Comparison of ENCODE assay signal across 8 cellular contexts in the genomic region with DNA sequence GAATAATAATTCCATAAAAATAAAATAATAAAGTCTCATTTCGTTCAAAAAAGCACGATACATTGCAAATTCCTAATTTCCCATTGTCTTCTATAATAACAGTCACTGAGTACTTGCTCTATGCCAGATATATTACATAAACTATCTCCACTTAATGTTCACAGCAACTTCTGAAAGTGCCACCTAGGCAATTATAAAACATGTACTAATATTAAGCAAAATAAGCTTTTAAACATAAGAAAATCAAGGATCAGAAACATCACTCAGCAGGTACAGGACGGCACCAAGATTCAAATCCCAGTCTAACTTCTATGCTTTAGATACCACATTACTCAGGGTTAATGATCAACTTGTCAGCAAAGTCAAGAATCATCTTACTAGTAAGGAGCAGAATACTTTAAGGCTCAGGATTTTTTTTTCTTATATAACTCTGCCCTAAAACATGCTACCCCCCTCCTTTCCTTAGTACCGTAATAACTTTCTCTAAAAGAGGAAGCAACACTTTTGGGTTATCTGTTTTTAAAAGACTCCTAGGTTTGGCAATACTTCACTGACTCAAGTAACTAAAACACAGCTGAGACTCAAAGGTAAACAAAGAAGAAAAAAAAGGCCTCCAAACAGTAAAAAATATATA. TPM values are rescaled to one million over a fixed set of nuclear protein-coding genes. Genes with fewer than 3 reads are reported as not detected.
DNase-seq lines count a peak whose midpoint lies in the region; ATAC-seq lines count a peak whose summit lies in the region.

No MANE protein-coding gene starts in this region.

- H3K36me3 ChIP-seq in H7 (replicated peaks; ENCODE audit: control insufficient read depth, insufficient read depth, low read length), result no peaks in the 10 kb centered on the region

- intact Hi-C loops in left ventricle myocardium superior (cut with micrococcal nuclease), result no loop called here

- no peaks in the 10 kb centered on the region for H3K27me3 ChIP-seq in H7 (ENCODE audit: control insufficient read depth, insufficient read depth, low read length)

- H3K4me3 ChIP-seq in H7 (ENCODE audit: insufficient read depth, low read depth, low read length), result no peak overlapping the region

- DNase-seq in DMS53 (lab: John Stamatoyannopoulos, UW) (peak; percentile 53), fibroblast of peridontal ligament (ENCODE audit: extremely low read depth) (peak; percentile 14), left ventricle myocardium superior (no peak), NCI-H2081 (lab: John Stamatoyannopoulos, UW) (no peak), H7 (no peak), 8988T (no peak)

- ATAC-seq in GM21423 (IDR thresholded peaks at IDR 0.05; ENCODE audit: unreplicated experiment) (peak; percentile 89), HG03457 (IDR thresholded peaks at IDR 0.05; ENCODE audit: unreplicated experiment) (peak; percentile 64), left ventricle myocardium superior (no peak)

RNA-seq across cellular contexts. Expression of a gene that starts 51.3 kb away (rescaled TPM):
- 6.9 TPM for total RNA-seq in left ventricle myocardium superior
- 15.9 and 18.2 TPM in 2 replicates for total RNA-seq in H7 (2014; rRNA removed; shearing (Covaris generic))

Comparison
In these comparisons a context has a peak if more than half of its experiments do, and no peak if none do; other contexts are left out.
1. DNase-seq: peak in DMS53 (single experiment) and fibroblast of peridontal ligament (single experiment); none in left ventricle myocardium superior (single experiment), NCI-H2081 (0 of 2), H7 (single experiment) and 8988T (single experiment).